In the genomic region with DNA sequence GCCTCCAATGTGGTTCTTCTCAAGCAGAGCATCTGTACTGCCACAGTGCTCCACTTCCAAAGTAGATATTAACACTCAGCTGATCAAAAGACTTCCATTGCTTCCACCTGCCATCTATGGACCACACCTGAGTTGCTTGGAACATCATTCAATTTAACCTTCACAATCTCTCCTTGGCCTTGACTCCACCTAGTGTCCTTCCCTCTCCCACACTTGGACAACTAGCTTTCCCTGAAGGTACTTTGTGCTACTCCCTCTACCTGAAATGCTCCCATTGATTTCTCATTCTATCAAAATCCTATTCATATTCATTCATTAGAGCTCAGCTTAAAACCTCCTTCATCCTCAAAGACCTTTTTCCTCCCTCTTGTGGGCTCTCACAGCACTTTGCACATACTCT, we compare ENCODE assay signal across 15 cellular contexts. TPM values are rescaled to one million over a fixed set of nuclear protein-coding genes. Genes with fewer than 3 reads are reported as not detected.
DNase-seq lines count a peak whose midpoint lies in the region; ATAC-seq and TF ChIP-seq lines count a peak whose summit lies in the region.
"Had no signal": no experiment of that assay in that cellular context is flagged by ENCODE, and none has a peak within 500 bp of the region (broad histone marks: within the 10 kb centered on the region; RNA-seq: fewer than 3 reads in every experiment).

No MANE protein-coding gene starts in this region.

- H3K9ac ChIP-seq in liver (ENCODE audit: low read depth in 1 of 2, low read length in 2 of 2) = peak overlapping the region in 1 of 2 donors; percentile 26

- H3K4me3 Mint-ChIP-seq in Caco-2 (ENCODE audit: unreplicated experiment) = no peak overlapping the region
- no peak overlapping the region for H3K4me3 Mint-ChIP-seq in HFFc6
- H3K4me3 Mint-ChIP-seq in natural killer cell = no peak overlapping the region
- H3K4me3 Mint-ChIP-seq: B cell had no signal

- H3K27me3 ChIP-seq in Caco-2 (replicated peaks; ENCODE audit: control insufficient read depth, insufficient read depth, low read length) = no peaks in the 10 kb centered on the region
- H3K27me3 ChIP-seq in breast epithelium = no peaks in the 10 kb centered on the region
- no peaks in the 10 kb centered on the region for H3K27me3 ChIP-seq in liver (ENCODE audit: control insufficient read depth in 4 of 4, insufficient read depth in 4 of 4, low read length in 3 of 4)
- H3K27me3 ChIP-seq: dorsolateral prefrontal cortex had no signal

- intact Hi-C loops in Caco-2 (cut with micrococcal nuclease; ENCODE audit: unreplicated experiment) (loop anchor here (1.0 kb wide), 4 partner anchors 49 to 147 kb away; a partner anchor contains a TSS), breast epithelium (cut with DNase I; ENCODE audit: low total_unique reads) (no loop called here), natural killer cell (cut with micrococcal nuclease) (no loop called here)

- peak overlapping the region in 1 of 2 donors; percentile 53 for H3K27ac ChIP-seq in breast epithelium
- H3K27ac ChIP-seq in liver (ENCODE audit: low read depth in 1 of 2, low read length in 2 of 2) = peak overlapping the region in 1 of 2 donors; percentile 41

- no peak overlapping the region for H3K4me3 ChIP-seq in Caco-2 (ENCODE audit: low read depth, low read length)
- H3K4me3 ChIP-seq in breast epithelium = no peak overlapping the region
- H3K4me3 ChIP-seq in liver (ENCODE audit: low read depth in 1 of 3, low read length in 3 of 3) = no peak overlapping the region
- H3K4me3 ChIP-seq: dorsolateral prefrontal cortex, HAP-1 had no signal

- H3K27ac Mint-ChIP-seq in Caco-2 (ENCODE audit: unreplicated experiment) (no peak overlapping the region), HFFc6 (no peak overlapping the region), natural killer cell (no peak overlapping the region)
- H3K27ac Mint-ChIP-seq: B cell had no signal

- CTCF ChIA-PET in Caco-2 (lab: Charles Lee) = interaction anchor here (0.5 to 1.9 kb wide), 18 partner anchors 9 to 276 kb away, joined by 3 to 48 read pairs (median 5); a partner anchor contains a TSS

- peak; percentile 72 to 80 for TF ChIP-seq CTCF in Caco-2 (IDR thresholded peaks at IDR 0.05; ENCODE audit: insufficient read depth in 1 of 2, low read depth in 1 of 2, low read length in 1 of 2, severe bottlenecking in 1 of 2, unreplicated experiment in 1 of 2)
- peak; percentile 21; the same call in 1 of the 2 replicates for TF ChIP-seq CTCF in HFFc6 (IDR thresholded peaks at IDR 0.05)
- peak in 2 of 3 donors; percentile 19 to 41 for TF ChIP-seq CTCF in breast epithelium (IDR thresholded peaks at IDR 0.05)
- peak; percentile 43 for TF ChIP-seq CTCF in liver (IDR thresholded peaks at IDR 0.05; ENCODE audit: low read depth, low read length, missing input control)
- TF ChIP-seq CTCF in natural killer cell (IDR thresholded peaks at IDR 0.05) = no peak

- TF ChIP-seq RAD21 in liver (IDR thresholded peaks at IDR 0.05) = peak; percentile 80 to 85

- no peak for ATAC-seq in natural killer cell
- ATAC-seq in GM21825 (IDR thresholded peaks at IDR 0.05; ENCODE audit: unreplicated experiment) = no peak

- H3K9me3 Mint-ChIP-seq in Caco-2 (ENCODE audit: unreplicated experiment) = no peaks in the 10 kb centered on the region
- H3K9me3 Mint-ChIP-seq in HFFc6 = no peaks in the 10 kb centered on the region
- no peaks in the 10 kb centered on the region for H3K9me3 Mint-ChIP-seq in natural killer cell

- no TSS peak for BruUV-seq in Caco-2 (replicated peaks; lab: Mats Ljungman, UMichigan)

- TF ChIP-seq POLR2A in breast epithelium (IDR thresholded peaks at IDR 0.05) = no peak

- H3K36me3 Mint-ChIP-seq in Caco-2 (ENCODE audit: insufficient read depth, unreplicated experiment) = no peaks in the 10 kb centered on the region
- no peaks in the 10 kb centered on the region for H3K36me3 Mint-ChIP-seq in HFFc6 (ENCODE audit: low read depth)
- no peaks in the 10 kb centered on the region for H3K36me3 Mint-ChIP-seq in natural killer cell

- H3K36me3 ChIP-seq in Caco-2 (ENCODE audit: control insufficient read depth, insufficient read depth, low read length) (no peaks in the 10 kb centered on the region), breast epithelium (no peaks in the 10 kb centered on the region), liver (ENCODE audit: control insufficient read depth in 4 of 4, insufficient read depth in 3 of 4, low read depth in 1 of 4, low read length in 3 of 4) (no peaks in the 10 kb centered on the region)
- H3K36me3 ChIP-seq: HAP-1 had no signal

- H3K27me3 Mint-ChIP-seq in Caco-2 (ENCODE audit: insufficient read depth, unreplicated experiment) (no peaks in the 10 kb centered on the region), HFFc6 (ENCODE audit: insufficient read depth) (peaks cover 17% of the 10 kb centered on the region), natural killer cell (ENCODE audit: low read depth in 2 of 2) (peaks cover 0 to 8% of the 10 kb centered on the region in 2 donors)
- H3K27me3 Mint-ChIP-seq: B cell had no signal

- H3K4me1 ChIP-seq in Caco-2 = peaks cover 13% of the 10 kb centered on the region
- H3K4me1 ChIP-seq in breast epithelium = peaks cover 0 to 10% of the 10 kb centered on the region in 2 donors
- peaks cover 0 to 12% (median 4%) of the 10 kb centered on the region in 4 donors for H3K4me1 ChIP-seq in liver (ENCODE audit: control insufficient read depth in 4 of 4, insufficient read depth in 4 of 4, low read length in 3 of 4)
- H3K4me1 ChIP-seq: HAP-1 had no signal

- H3K4me1 Mint-ChIP-seq in Caco-2 (ENCODE audit: low read depth, unreplicated experiment) = peaks cover 13% of the 10 kb centered on the region
- no peaks in the 10 kb centered on the region; the same call in 1 of the 2 replicates for H3K4me1 Mint-ChIP-seq in HFFc6 (ENCODE audit: low read depth)
- H3K4me1 Mint-ChIP-seq in natural killer cell = no peaks in the 10 kb centered on the region
- H3K4me1 Mint-ChIP-seq: B cell had no signal

- H3K9me3 ChIP-seq in Caco-2 = no peaks in the 10 kb centered on the region
- no peaks in the 10 kb centered on the region for H3K9me3 ChIP-seq in breast epithelium
- H3K9me3 ChIP-seq in liver (ENCODE audit: control insufficient read depth in 4 of 4, low read length in 3 of 4) = no peaks in the 10 kb centered on the region
- H3K9me3 ChIP-seq: HAP-1 had no signal

- DNase-seq in Caco-2 (peak in 1 of 2 experiments; percentile 71), HFFc6 (no peak), breast epithelium (ENCODE audit: low spot score in 2 of 2) (no peak), natural killer cell (no peak), NCI-H446 treated with DMSO at 0.1 percent for 48 hours (lab: John Stamatoyannopoulos, UW) (no peak)
- no peak for DNase-seq in stimulated activated CD4-positive, alpha-beta T cell treated with anti-CD3 and anti-CD28 coated beads, Interleukin-12 subunit alpha, Interleukin-12 subunit beta, amount 100 ng/mL, for 4 hours
- DNase-seq: activated CD4-positive, alpha-beta T cell treated with anti-CD3 and anti-CD28 coated beads, Interleukin-2, amount 50 U/mL, for 1 hour; dorsolateral prefrontal cortex; islet precursor cell; RPMI8226; stimulated activated CD4-positive, alpha-beta T cell treated with anti-CD3 and anti-CD28 coated beads, Interleukin-2, amount 100 ng/mL, for 48 hours had no signal

- POLR2A ChIA-PET in Caco-2 (lab: Charles Lee) = interaction anchor here (1.2 to 1.3 kb wide), 2 partner anchors 18 to 49 kb away, joined by 3 read pairs; a partner anchor contains a TSS

TF ChIP-seq in liver, 16 proteins besides CTCF, POLR2A, EP300 and RAD21:
- TF ChIP-seq RXRA (IDR thresholded peaks at IDR 0.05) (peak in 1 of 2 donors; percentile 37), EGR1 (IDR thresholded peaks at IDR 0.05; ENCODE audit: low read depth in 2 of 2) (no peak)

RNA-seq across cellular contexts. Expression of a gene that starts 48.7 kb away (rescaled TPM):
- 20.3 and 21.4 TPM in 2 replicates for total RNA-seq in Caco-2 (2022)
- total RNA-seq in HFFc6 (2021; fragmentation: NEBNext Ultra II Directional; extraction: Animal tissue kit (Norgen Biotek cat#: 25700)) = 10 to 100 TPM in 4 of 6 experiments, 1 to 10 TPM in 2; 9.4 to 12.3 (median 10.4) TPM
- total RNA-seq in breast epithelium = 10 to 100 TPM in 2 of 3 donors, 1 to 10 TPM in 1; 9.1 to 18.4 (median 14.7) TPM
- total RNA-seq in liver = 10 to 100 TPM in 1 of 2 donors, 1 to 10 TPM in 1; 8.5 to 16.9 TPM
- polyA plus RNA-seq in liver = 1 to 10 TPM; 7.0 to 9.8 TPM
- under 1 TPM; 0.16 to 0.32 (median 0.23) TPM for total RNA-seq in natural killer cell

RNA-seq across cellular contexts. Expression of a gene that starts 49.1 kb away (rescaled TPM):
- total RNA-seq in Caco-2 (2022) (77.3 and 83.7 TPM in 2 replicates), breast epithelium (100 to 1,000 TPM in 2 of 3 donors, 10 to 100 TPM in 1; 93.5 to 116 (median 100) TPM), liver (10 to 100 TPM; 19.8 to 35.9 TPM), natural killer cell (1 to 10 TPM in 1 of 3 donors, under 1 TPM in 2; 0.25 to 2.6 (median 0.33) TPM)
- 100 to 1,000 TPM; 102 to 127 (median 114) TPM for total RNA-seq in HFFc6 (2021; fragmentation: NEBNext Ultra II Directional; extraction: Animal tissue kit (Norgen Biotek cat#: 25700))
- 10 to 100 TPM; 19.6 to 20.5 TPM for polyA plus RNA-seq in liver
- total RNA-seq: B cell had no signal

Comparison
In these comparisons a context has a peak if more than half of its experiments do, and no peak if none do; other contexts are left out.
1. RNA of a gene that starts 48.7 kb away (total RNA-seq): 20.3 to 21.4 TPM in Caco-2, 8.5 to 16.9 TPM in liver, 9.1 to 18.4 TPM in breast epithelium and 9.4 to 12.3 TPM in HFFc6; 0.16 to 0.32 TPM in natural killer cell; every median in the first group is over 4 times any median in the second.
2. RNA of a gene that starts 49.1 kb away (total RNA-seq): 102 to 127 TPM in HFFc6, 93.5 to 116 TPM in breast epithelium, 77.3 to 83.7 TPM in Caco-2 and 19.8 to 35.9 TPM in liver; 0.25 to 2.6 TPM in natural killer cell; every median in the first group is over 4 times any median in the second.